Comparison of ENCODE assay signal across 10 cellular contexts in the genomic region with DNA sequence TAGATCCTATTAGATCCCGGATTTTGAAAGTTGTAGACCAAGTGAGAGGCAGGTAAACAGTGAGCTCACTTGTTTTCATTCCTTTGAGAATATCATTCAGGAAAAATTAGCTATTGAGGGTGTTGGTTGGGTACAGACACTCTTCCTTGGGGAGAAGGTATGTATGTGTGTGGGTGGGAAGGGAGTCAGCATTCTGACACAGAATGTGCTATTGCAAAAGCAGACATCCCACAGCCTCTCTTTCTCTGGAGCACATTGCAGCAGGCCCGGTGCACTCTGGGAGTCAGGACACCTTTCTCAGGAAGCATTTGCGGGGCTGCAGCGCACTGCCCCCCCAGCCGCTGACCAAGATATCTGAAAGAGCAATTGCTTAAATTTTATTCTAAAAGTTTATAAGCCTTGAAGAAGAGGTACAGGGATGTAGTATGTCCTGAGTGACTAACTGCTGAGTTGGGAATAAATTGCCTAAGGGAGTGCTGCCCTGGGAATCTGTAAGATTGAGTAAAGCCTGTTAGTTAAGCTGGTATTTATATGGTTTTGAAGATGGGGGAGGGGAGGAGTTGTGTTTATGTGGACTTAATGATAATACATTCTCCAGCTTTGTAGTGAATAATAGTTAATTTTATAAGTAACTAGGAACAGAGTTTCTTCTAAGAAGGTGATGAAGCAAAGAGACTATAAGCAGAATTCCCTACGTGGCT. TPM values are rescaled to one million over a fixed set of nuclear protein-coding genes. Genes with fewer than 3 reads are reported as not detected.
DNase-seq lines count a peak whose midpoint lies in the region; ATAC-seq, FAIRE-seq and TF ChIP-seq lines count a peak whose summit lies in the region.
"Had no signal": no experiment of that assay in that cellular context is flagged by ENCODE, and none has a peak within 500 bp of the region (broad histone marks: within the 10 kb centered on the region; RNA-seq: fewer than 3 reads in every experiment).

No MANE protein-coding gene starts in this region.

- H2AFZ ChIP-seq in GM12878 (ENCODE audit: control insufficient read depth, low read depth, low read length), result no peak overlapping the region

- H3K27me3 ChIP-seq in GM12878 (replicated peaks in 1 of 2; ENCODE audit: control insufficient read depth in 2 of 2, insufficient read depth in 2 of 2, low read length in 1 of 2), result no peaks in the 10 kb centered on the region
- no peaks in the 10 kb centered on the region for H3K27me3 ChIP-seq in adrenal gland

- no peak overlapping the region for H3K9ac ChIP-seq in GM12878 (ENCODE audit: control insufficient read depth, insufficient read depth, low read length)

- H3K4me3 Mint-ChIP-seq in HFFc6, result peak overlapping the region; percentile 18; the same call in 1 of the 2 replicates
- H3K4me3 Mint-ChIP-seq in mesothelial cell of epicardium, result no peak overlapping the region

- BruUV-seq in GM12878 (replicated peaks; lab: Mats Ljungman, UMichigan), result no TSS peak

- 54% methylated on average over 6 of the region's 6 CpGs for WGBS in GM12878 (ENCODE audit: insufficient coverage, insufficient replicate concordance, low lambda C conversion rate, missing lambda C conversion rate)
- 76 to 87% (median 83%) methylated on average over 6 of the region's 6 CpGs for WGBS in adrenal gland, 4 donors

- no peak for FAIRE-seq in GM12878 (lab: Jason Lieb, UNC)
- FAIRE-seq in RCC 7860 (lab: Jason Lieb, UNC), result no peak

- H3K4me1 ChIP-seq in GM12878 (ENCODE audit: control insufficient read depth, insufficient read depth, low read length), result peaks cover 50% of the 10 kb centered on the region
- peaks cover 0 to 7% of the 10 kb centered on the region in 2 donors for H3K4me1 ChIP-seq in adrenal gland (replicated peaks in 1 of 2)

- no peak for TF ChIP-seq EP300 in GM12878 (IDR thresholded peaks at IDR 0.05; ENCODE audit: borderline replicate concordance in 1 of 2, control insufficient read depth in 1 of 2, low read depth in 2 of 2, low read length in 2 of 2)

- ATAC-seq in GM12878 (no peak), GM21576 (IDR thresholded peaks at IDR 0.05; ENCODE audit: unreplicated experiment) (no peak)

- DNase-seq in AG20443 (ENCODE audit: low spot score) (peak; percentile 49), HFFc6 (peak; percentile 52), GM12878 (ENCODE audit: low read depth, low spot score) (no peak), mesothelial cell of epicardium (ENCODE audit: low spot score in 2 of 2, unreplicated experiment in 2 of 2) (no peak), RCC 7860 (ENCODE audit: low spot score) (no peak), NCI-H2171 treated with DMSO at 0.1 percent for 48 hours (lab: John Stamatoyannopoulos, UW) (no peak), adrenal gland (no peak)
- DNase-seq: NCI-H524 had no signal

- RAD21 ChIA-PET in GM12878 (lab: Charles Lee; ENCODE audit: unreplicated experiment), result interaction anchor here (0.9 to 17.9 kb wide), 13 partner anchors 7 to 339 kb away, joined by 3 to 501 read pairs (median 6); no protein-coding TSS in a partner anchor

- CTCF ChIA-PET in GM12878 (lab: Yijun Ruan, JAX), result interaction anchor here (0.6 to 12.8 kb wide), 13 partner anchors 8 to 337 kb away, joined by 3 to 187 read pairs (median 5); no protein-coding TSS in a partner anchor

- SMC1A ChIA-PET in GM12878 (lab: Charles Lee; ENCODE audit: uncharacterized antibody, unreplicated experiment), result interaction anchor here (0.6 to 34.8 kb wide), 18 partner anchors 2 to 290 kb away, joined by 3 to 1117 read pairs (median 4); a partner anchor contains a TSS

- no peak for TF ChIP-seq RAD21 in GM12878 (IDR thresholded peaks at IDR 0.05; ENCODE audit: insufficient read depth, low read depth, low read length)

- H3K9me3 Mint-ChIP-seq in HFFc6 (no peaks in the 10 kb centered on the region), mesothelial cell of epicardium (no peaks in the 10 kb centered on the region)

- in situ Hi-C loops in GM12878 (cut with MboI), result no loop called here

- H3K79me2 ChIP-seq in GM12878 (ENCODE audit: control insufficient read depth, insufficient read depth, low read length), result peaks cover 98% of the 10 kb centered on the region

- peaks cover 17% of the 10 kb centered on the region for H4K20me1 ChIP-seq in GM12878 (ENCODE audit: control insufficient read depth, insufficient read depth)

- TF ChIP-seq CTCF in HFFc6 (IDR thresholded peaks at IDR 0.05), result no peak
- no peak for TF ChIP-seq CTCF in GM12878 (IDR thresholded peaks at IDR 0.05 in 2 of 3, conservative IDR thresholded peaks at IDR 0.05 in 1 of 3; ENCODE audit: control insufficient read depth in 2 of 3, extremely low read depth in 1 of 3, insufficient read depth in 1 of 3, low read depth in 3 of 3, low read length in 3 of 3)
- TF ChIP-seq CTCF in mesothelial cell of epicardium (IDR thresholded peaks at IDR 0.05; ENCODE audit: unreplicated experiment), result no peak
- no peak for TF ChIP-seq CTCF in adrenal gland (IDR thresholded peaks at IDR 0.05)

- POLR2A ChIA-PET in GM12878 (lab: Charles Lee), result interaction anchor here (0.7 to 20.5 kb wide), 9 partner anchors 6 to 88 kb away, joined by 3 to 657 read pairs (median 4); no protein-coding TSS in a partner anchor

- peak overlapping the region; percentile 3; the same call in 1 of the 2 replicates for H3K27ac ChIP-seq in GM12878 (ENCODE audit: control insufficient read depth, insufficient read depth)
- H3K27ac ChIP-seq in adrenal gland, result no peak overlapping the region

- H3K9me3 ChIP-seq in GM12878 (replicated peaks; ENCODE audit: control insufficient read depth, insufficient read depth, low read length), result no peaks in the 10 kb centered on the region
- no peaks in the 10 kb centered on the region for H3K9me3 ChIP-seq in adrenal gland (replicated peaks in 1 of 3)

- peak overlapping the region; percentile 69 for H3K4me2 ChIP-seq in GM12878 (ENCODE audit: control insufficient read depth, insufficient read depth)

- intact Hi-C loops in GM12878 (cut with micrococcal nuclease; ENCODE audit: unreplicated experiment), result no loop called here
- intact Hi-C loops in adrenal gland (cut with DNase I), result no loop called here

- TF ChIP-seq POLR2A in GM12878 (IDR thresholded peaks at IDR 0.05; ENCODE audit: low read depth, low read length) (no peak), adrenal gland (IDR thresholded peaks at IDR 0.05) (no peak)

- H3K36me3 ChIP-seq in GM12878 (ENCODE audit: control insufficient read depth in 2 of 2, insufficient read depth in 2 of 2, low read length in 1 of 2), result peaks cover 5 to 21% of the 10 kb centered on the region in 2 experiments; a peak in 3 of 4 replicates
- no peaks in the 10 kb centered on the region for H3K36me3 ChIP-seq in adrenal gland (replicated peaks in 1 of 2)

- H3K4me3 ChIP-seq in GM12878 (peak overlapping the region; percentile 96), adrenal gland (no peak overlapping the region)
- H3K4me3 ChIP-seq: coronary artery had no signal

- H3K36me3 Mint-ChIP-seq in HFFc6 (ENCODE audit: low read depth) (no peaks in the 10 kb centered on the region), mesothelial cell of epicardium (peaks cover 6% of the 10 kb centered on the region)

- H3K27me3 Mint-ChIP-seq in HFFc6 (ENCODE audit: insufficient read depth), result peaks cover 1% of the 10 kb centered on the region; the same call in 1 of the 2 replicates
- no peaks in the 10 kb centered on the region for H3K27me3 Mint-ChIP-seq in mesothelial cell of epicardium (ENCODE audit: low read depth)

- H3K4me1 Mint-ChIP-seq in HFFc6 (ENCODE audit: low read depth), result peaks cover 69% of the 10 kb centered on the region
- H3K4me1 Mint-ChIP-seq in mesothelial cell of epicardium, result peaks cover 68% of the 10 kb centered on the region

- H3K27ac Mint-ChIP-seq in HFFc6, result peak overlapping the region; percentile 60
- peak overlapping the region; percentile 44 for H3K27ac Mint-ChIP-seq in mesothelial cell of epicardium

TF ChIP-seq in GM12878, 131 proteins besides CTCF, POLR2A, EP300 and RAD21:
- TF ChIP-seq JUNB (IDR thresholded peaks at IDR 0.05) (no peak), RELA (IDR thresholded peaks at IDR 0.05; ENCODE audit: borderline replicate concordance, partially characterized antibody) (no peak)
- TF ChIP-seq, protein P1, sequence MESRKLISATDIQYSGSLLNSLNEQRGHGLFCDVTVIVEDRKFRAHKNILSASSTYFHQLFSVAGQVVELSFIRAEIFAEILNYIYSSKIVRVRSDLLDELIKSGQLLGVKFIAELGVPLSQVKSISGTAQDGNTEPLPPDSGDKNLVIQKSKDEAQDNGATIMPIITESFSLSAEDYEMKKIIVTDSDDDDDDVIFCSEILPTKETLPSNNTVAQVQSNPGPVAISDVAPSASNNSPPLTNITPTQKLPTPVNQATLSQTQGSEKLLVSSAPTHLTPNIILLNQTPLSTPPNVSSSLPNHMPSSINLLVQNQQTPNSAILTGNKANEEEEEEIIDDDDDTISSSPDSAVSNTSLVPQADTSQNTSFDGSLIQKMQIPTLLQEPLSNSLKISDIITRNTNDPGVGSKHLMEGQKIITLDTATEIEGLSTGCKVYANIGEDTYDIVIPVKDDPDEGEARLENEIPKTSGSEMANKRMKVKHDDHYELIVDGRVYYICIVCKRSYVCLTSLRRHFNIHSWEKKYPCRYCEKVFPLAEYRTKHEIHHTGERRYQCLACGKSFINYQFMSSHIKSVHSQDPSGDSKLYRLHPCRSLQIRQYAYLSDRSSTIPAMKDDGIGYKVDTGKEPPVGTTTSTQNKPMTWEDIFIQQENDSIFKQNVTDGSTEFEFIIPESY (IDR thresholded peaks at IDR 0.05), result 0 out of 2 replicates have a peak, but pooled peaks have one; percentile 19

RNA-seq across cellular contexts. Expression of a gene that starts 5.2 kb away (rescaled TPM):
- total RNA-seq in HFFc6 (2021; fragmentation: NEBNext Ultra II Directional; extraction: Animal tissue kit (Norgen Biotek cat#: 25700)), result 10 to 100 TPM in 4 of 6 experiments, 1 to 10 TPM in 2; 8.0 to 13.9 (median 10.5) TPM
- total RNA-seq in GM12878 (2013; cell fraction: nucleolus; rRNA removed), result 75.1 and 80.9 TPM in 2 replicates
- total RNA-seq in GM12878 (2014; rRNA removed) (140 and 157 TPM in 2 replicates), GM12878 (2014; rRNA removed; fragmentation: Illumina TruSeq; extraction: Trizol) (178 and 183 TPM in 2 replicates), GM12878 (2021) (116 and 124 TPM in 2 replicates), mesothelial cell of epicardium (26.5 to 33.3 TPM (median 28.6 TPM) in 3 replicates), adrenal gland (10 to 100 TPM in 2 of 8 donors, 1 to 10 TPM in 6; 1.4 to 12.7 (median 7.0) TPM)
- 51.5 TPM for polyA plus RNA-seq in GM12878 (2011; ENCODE audit: low read depth)
- polyA plus RNA-seq in GM12878 (2011; rRNA removed) (169 and 264 TPM in 2 replicates), GM12878 (2014; fragmentation: Illumina TruSeq; extraction: Trizol) (180 and 219 TPM in 2 replicates), GM12878 (2014; fragmentation: Nextera tagmentation; extraction: Ambion mirVana) (100 to 1,000 TPM; 217 to 324 TPM), GM12878 (2014; rRNA removed) (108 and 144 TPM in 2 replicates), GM12878 (2016; fragmentation: Nextera tagmentation; extraction: Ambion mirVana) (100 to 1,000 TPM; 177 to 181 TPM), adrenal gland (1 to 10 TPM; 3.1 to 6.3 (median 3.9) TPM)
- 66.2 and 70.2 TPM in 2 replicates for polyA plus RNA-seq in GM12878 (2011; cell fraction: cytosol; rRNA removed)
- polyA plus RNA-seq in GM12878 (2011; cell fraction: nucleus; rRNA removed), result 51.6 and 57.2 TPM in 2 replicates
- 82.6 and 119 TPM in 2 replicates for polyA plus RNA-seq in GM12878 (2012)
- polyA minus RNA-seq in GM12878 (2011; rRNA and poly(A)+ RNA removed), result 69.6 and 132 TPM in 2 replicates
- polyA minus RNA-seq in GM12878 (2011; cell fraction: cytosol; rRNA and poly(A)+ RNA removed), result 56.4 and 60.0 TPM in 2 replicates
- 30.6 and 45.0 TPM in 2 replicates for polyA minus RNA-seq in GM12878 (2011; cell fraction: nucleus; rRNA and poly(A)+ RNA removed)

Comparison
In these comparisons a context has a peak if more than half of its experiments do, and no peak if none do; other contexts are left out.
1. DNase-seq: peak in AG20443 (single experiment) and HFFc6 (single experiment); none in GM12878 (single experiment), mesothelial cell of epicardium (0 of 2), RCC 7860 (single experiment), NCI-H2171 treated with DMSO at 0.1 percent for 48 hours (single experiment) and adrenal gland (0 of 7).